ENCODE assay signal across 9 cellular contexts in the genomic region with DNA sequence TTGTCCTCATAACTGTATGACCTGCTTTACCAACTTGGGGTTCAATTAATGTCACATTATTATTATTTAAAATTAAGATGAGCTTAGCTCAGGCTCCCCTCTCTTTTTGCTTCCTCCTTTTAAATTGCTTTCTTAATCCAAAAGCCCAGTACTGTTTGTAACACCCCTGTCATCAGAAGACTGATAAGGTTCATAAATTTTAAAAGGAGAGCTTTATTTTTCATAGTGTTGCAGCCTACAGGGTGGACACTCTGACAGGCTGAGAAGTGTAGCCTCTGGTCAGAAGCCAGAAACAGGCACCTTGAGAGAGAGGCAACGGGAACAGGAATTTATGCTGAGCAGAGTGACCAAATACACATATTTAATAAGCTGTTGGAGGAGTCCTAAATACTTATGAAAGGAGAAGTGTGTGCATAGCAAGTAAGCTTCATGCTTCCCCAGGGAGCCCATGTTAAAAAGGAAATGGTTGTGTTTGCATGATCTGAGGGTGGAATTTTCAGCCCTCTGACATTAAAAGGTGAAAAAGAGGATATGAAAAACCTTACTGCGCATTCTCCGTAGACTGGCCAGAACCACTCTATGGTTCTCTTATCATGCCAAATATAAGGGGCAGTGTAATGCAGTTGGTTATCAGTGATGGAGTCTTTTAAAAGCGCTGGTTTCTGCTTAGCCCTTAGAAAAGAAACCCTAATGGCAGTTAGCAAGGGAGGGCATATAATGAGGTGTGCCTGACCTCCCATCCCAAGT. TPM values are rescaled to one million over a fixed set of nuclear protein-coding genes. Genes with fewer than 3 reads are reported as not detected.
A peak's percentile ranks its signal among the peaks of the same experiment; 100 is the strongest.
DNase-seq lines count a peak whose midpoint lies in the region; ATAC-seq and TF ChIP-seq lines count a peak whose summit lies in the region.
"Had no signal": no experiment of that assay in that cellular context is flagged by ENCODE, and none has a peak within 500 bp of the region (broad histone marks: within the 10 kb centered on the region; RNA-seq: fewer than 3 reads in every experiment).

No MANE protein-coding gene starts in this region.

- H3K27me3 Mint-ChIP-seq in dendritic cell treated with granulocyte-macrophage colony-stimulating factor and Interleukin-4, amounts not matched to agents 40 ng/mL and 50 ng/mL, for 4 days, result no peaks in the 10 kb centered on the region
- H3K27me3 Mint-ChIP-seq in WTC11 (ENCODE audit: low read depth), result no peaks in the 10 kb centered on the region
- peaks cover 5% of the 10 kb centered on the region for H3K27me3 Mint-ChIP-seq in activated CD8-positive, alpha-beta memory T cell treated with anti-CD3 and anti-CD28 coated beads, Interleukin-2, amount 10 ng/mL, durations not matched to agents 7 days and 5 days

- peak overlapping the region; percentile 91 for H3K27ac Mint-ChIP-seq in dendritic cell treated with granulocyte-macrophage colony-stimulating factor and Interleukin-4, amounts not matched to agents 40 ng/mL and 50 ng/mL, for 4 days
- H3K27ac Mint-ChIP-seq in WTC11, result no peak overlapping the region
- no peak overlapping the region for H3K27ac Mint-ChIP-seq in activated CD8-positive, alpha-beta memory T cell treated with anti-CD3 and anti-CD28 coated beads, Interleukin-2, amount 10 ng/mL, durations not matched to agents 7 days and 5 days

- POLR2A ChIA-PET in WTC11 (lab: Charles Lee), result no interaction called here

- H3K9me3 Mint-ChIP-seq in dendritic cell treated with granulocyte-macrophage colony-stimulating factor and Interleukin-4, amounts not matched to agents 40 ng/mL and 50 ng/mL, for 4 days, result peaks cover 8% of the 10 kb centered on the region
- peaks cover 21% of the 10 kb centered on the region for H3K9me3 Mint-ChIP-seq in WTC11
- H3K9me3 Mint-ChIP-seq in activated CD8-positive, alpha-beta memory T cell treated with anti-CD3 and anti-CD28 coated beads, Interleukin-2, amount 10 ng/mL, durations not matched to agents 7 days and 5 days (ENCODE audit: low read depth), result no peaks in the 10 kb centered on the region

- no peaks in the 10 kb centered on the region for H3K36me3 Mint-ChIP-seq in dendritic cell treated with granulocyte-macrophage colony-stimulating factor and Interleukin-4, amounts not matched to agents 40 ng/mL and 50 ng/mL, for 4 days (ENCODE audit: low read depth)
- H3K36me3 Mint-ChIP-seq in WTC11, result no peaks in the 10 kb centered on the region
- no peaks in the 10 kb centered on the region for H3K36me3 Mint-ChIP-seq in activated CD8-positive, alpha-beta memory T cell treated with anti-CD3 and anti-CD28 coated beads, Interleukin-2, amount 10 ng/mL, durations not matched to agents 7 days and 5 days

- intact Hi-C loops in dendritic cell treated with granulocyte-macrophage colony-stimulating factor and Interleukin-4, amounts not matched to agents 40 ng/mL and 50 ng/mL, for 4 days (cut with micrococcal nuclease), result no loop called here

- TF ChIP-seq CTCF in GM13976 (IDR thresholded peaks at IDR 0.05; ENCODE audit: borderline replicate concordance, control extremely low read depth, extremely low read depth, insufficient read depth, missing control alignments), result no peak
- no peak for TF ChIP-seq CTCF in WTC11 (IDR thresholded peaks at IDR 0.05)

- ATAC-seq in GM21390 (IDR thresholded peaks at IDR 0.05; ENCODE audit: unreplicated experiment) (peak; percentile 83), HG03280 (IDR thresholded peaks at IDR 0.05; ENCODE audit: unreplicated experiment) (peak; percentile 68), WTC11 (no peak)
- no peak for ATAC-seq in activated CD8-positive, alpha-beta memory T cell treated with anti-CD3 and anti-CD28 coated beads, Interleukin-2, amount 10 ng/mL, durations not matched to agents 7 days and 5 days

- CTCF ChIA-PET in WTC11 (lab: Charles Lee), result no interaction called here
- CTCF ChIA-PET in activated CD8-positive, alpha-beta memory T cell treated with anti-CD3 and anti-CD28 coated beads, Interleukin-2, amount 10 ng/mL, durations not matched to agents 7 days and 5 days (lab: Charles Lee), result no interaction called here

- H3K4me1 Mint-ChIP-seq in dendritic cell treated with granulocyte-macrophage colony-stimulating factor and Interleukin-4, amounts not matched to agents 40 ng/mL and 50 ng/mL, for 4 days (ENCODE audit: low read depth), result peaks cover 51% of the 10 kb centered on the region
- no peaks in the 10 kb centered on the region for H3K4me1 Mint-ChIP-seq in WTC11
- no peaks in the 10 kb centered on the region for H3K4me1 Mint-ChIP-seq in activated CD8-positive, alpha-beta memory T cell treated with anti-CD3 and anti-CD28 coated beads, Interleukin-2, amount 10 ng/mL, durations not matched to agents 7 days and 5 days

- peak; percentile 21 for DNase-seq in GM13976 (ENCODE audit: low spot score)
- DNase-seq in HUDEP-2 (lab: John Stamatoyannopoulos, UW; ENCODE audit: unreplicated experiment in 76 of 76), result no peak
- DNase-seq in stimulated activated CD4-positive, alpha-beta T cell treated with anti-CD3 and anti-CD28 coated beads, Interleukin-15, amount 100 ng/mL, for 24 hours, result no peak
- no peak for DNase-seq in WTC11 (ENCODE audit: low spot score)
- no peak for DNase-seq in activated CD8-positive, alpha-beta memory T cell treated with anti-CD3 and anti-CD28 coated beads, Interleukin-2, amount 10 ng/mL, durations not matched to agents 7 days and 5 days
- DNase-seq: activated gamma-delta T cell treated with Interleukin-2 at 50 U/mL for 16 hours had no signal

- peak overlapping the region; percentile 11 for H3K4me3 Mint-ChIP-seq in dendritic cell treated with granulocyte-macrophage colony-stimulating factor and Interleukin-4, amounts not matched to agents 40 ng/mL and 50 ng/mL, for 4 days
- no peak overlapping the region for H3K4me3 Mint-ChIP-seq in WTC11
- H3K4me3 Mint-ChIP-seq in activated CD8-positive, alpha-beta memory T cell treated with anti-CD3 and anti-CD28 coated beads, Interleukin-2, amount 10 ng/mL, durations not matched to agents 7 days and 5 days, result no peak overlapping the region

- in situ Hi-C loops in GM13976 (cut with MboI; ENCODE audit: low sequenced_read_pairs, unreplicated experiment), result no loop called here

TF ChIP-seq in WTC11, 78 proteins besides CTCF, POLR2A, EP300 and RAD21 (continues in another document):
- TF ChIP-seq NFYB (CRISPR knock-in tag; conservative IDR thresholded peaks at IDR 0.05; ENCODE audit: low read depth), result no peak
- TF ChIP-seq, protein P1, sequence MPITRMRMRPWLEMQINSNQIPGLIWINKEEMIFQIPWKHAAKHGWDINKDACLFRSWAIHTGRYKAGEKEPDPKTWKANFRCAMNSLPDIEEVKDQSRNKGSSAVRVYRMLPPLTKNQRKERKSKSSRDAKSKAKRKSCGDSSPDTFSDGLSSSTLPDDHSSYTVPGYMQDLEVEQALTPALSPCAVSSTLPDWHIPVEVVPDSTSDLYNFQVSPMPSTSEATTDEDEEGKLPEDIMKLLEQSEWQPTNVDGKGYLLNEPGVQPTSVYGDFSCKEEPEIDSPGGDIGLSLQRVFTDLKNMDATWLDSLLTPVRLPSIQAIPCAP (CRISPR knock-in tag; IDR thresholded peaks at IDR 0.05), result no peak
- TF ChIP-seq ZNF317 (CRISPR knock-in tag; IDR thresholded peaks at IDR 0.05; ENCODE audit: borderline replicate concordance, low read depth), result no peak
- TF ChIP-seq, protein P2, sequence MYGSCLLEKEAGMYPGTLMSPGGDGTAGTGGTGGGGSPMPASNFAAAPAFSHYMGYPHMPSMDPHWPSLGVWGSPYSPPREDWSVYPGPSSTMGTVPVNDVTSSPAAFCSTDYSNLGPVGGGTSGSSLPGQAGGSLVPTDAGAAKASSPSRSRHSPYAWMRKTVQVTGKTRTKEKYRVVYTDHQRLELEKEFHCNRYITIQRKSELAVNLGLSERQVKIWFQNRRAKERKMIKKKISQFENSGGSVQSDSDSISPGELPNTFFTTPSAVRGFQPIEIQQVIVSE (CRISPR knock-in tag; IDR thresholded peaks at IDR 0.05; ENCODE audit: borderline replicate concordance), result no peak
- TF ChIP-seq, protein P3, sequence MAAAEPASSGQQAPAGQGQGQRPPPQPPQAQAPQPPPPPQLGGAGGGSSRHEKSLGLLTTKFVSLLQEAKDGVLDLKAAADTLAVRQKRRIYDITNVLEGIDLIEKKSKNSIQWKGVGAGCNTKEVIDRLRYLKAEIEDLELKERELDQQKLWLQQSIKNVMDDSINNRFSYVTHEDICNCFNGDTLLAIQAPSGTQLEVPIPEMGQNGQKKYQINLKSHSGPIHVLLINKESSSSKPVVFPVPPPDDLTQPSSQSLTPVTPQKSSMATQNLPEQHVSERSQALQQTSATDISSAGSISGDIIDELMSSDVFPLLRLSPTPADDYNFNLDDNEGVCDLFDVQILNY (CRISPR knock-in tag; IDR thresholded peaks at IDR 0.05), result no peak
- no peak for TF ChIP-seq SMAD3 (CRISPR knock-in tag; IDR thresholded peaks at IDR 0.05; ENCODE audit: borderline replicate concordance)
- TF ChIP-seq ZNF138 (CRISPR knock-in tag; conservative IDR thresholded peaks at IDR 0.05), result no peak
- TF ChIP-seq, protein P4, sequence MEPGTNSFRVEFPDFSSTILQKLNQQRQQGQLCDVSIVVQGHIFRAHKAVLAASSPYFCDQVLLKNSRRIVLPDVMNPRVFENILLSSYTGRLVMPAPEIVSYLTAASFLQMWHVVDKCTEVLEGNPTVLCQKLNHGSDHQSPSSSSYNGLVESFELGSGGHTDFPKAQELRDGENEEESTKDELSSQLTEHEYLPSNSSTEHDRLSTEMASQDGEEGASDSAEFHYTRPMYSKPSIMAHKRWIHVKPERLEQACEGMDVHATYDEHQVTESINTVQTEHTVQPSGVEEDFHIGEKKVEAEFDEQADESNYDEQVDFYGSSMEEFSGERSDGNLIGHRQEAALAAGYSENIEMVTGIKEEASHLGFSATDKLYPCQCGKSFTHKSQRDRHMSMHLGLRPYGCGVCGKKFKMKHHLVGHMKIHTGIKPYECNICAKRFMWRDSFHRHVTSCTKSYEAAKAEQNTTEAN (CRISPR knock-in tag; IDR thresholded peaks at IDR 0.05), result no peak

RNA-seq across cellular contexts. Expression of a gene that starts 30.5 kb away (rescaled TPM):
- total RNA-seq in WTC11 (2021), result 12.0 to 23.2 TPM (median 17.8 TPM) in 3 replicates
- total RNA-seq in activated CD8-positive, alpha-beta memory T cell treated with anti-CD3 and anti-CD28 coated beads, Interleukin-2, amount 10 ng/mL, durations not matched to agents 7 days and 5 days, result 10 to 100 TPM; 15.8 to 16.7 TPM

Comparison
In these comparisons a context has a peak if more than half of its experiments do, and no peak if none do; other contexts are left out.
1. ATAC-seq: peak in GM21390 (single experiment) and HG03280 (single experiment); none in WTC11 (single experiment) and activated CD8-positive, alpha-beta memory T cell treated with anti-CD3 and anti-CD28 coated beads, Interleukin-2, amount 10 ng/mL, durations not matched to agents 7 days and 5 days (single experiment).